ENCODE assay signal across 8 cellular contexts in the genomic region with DNA sequence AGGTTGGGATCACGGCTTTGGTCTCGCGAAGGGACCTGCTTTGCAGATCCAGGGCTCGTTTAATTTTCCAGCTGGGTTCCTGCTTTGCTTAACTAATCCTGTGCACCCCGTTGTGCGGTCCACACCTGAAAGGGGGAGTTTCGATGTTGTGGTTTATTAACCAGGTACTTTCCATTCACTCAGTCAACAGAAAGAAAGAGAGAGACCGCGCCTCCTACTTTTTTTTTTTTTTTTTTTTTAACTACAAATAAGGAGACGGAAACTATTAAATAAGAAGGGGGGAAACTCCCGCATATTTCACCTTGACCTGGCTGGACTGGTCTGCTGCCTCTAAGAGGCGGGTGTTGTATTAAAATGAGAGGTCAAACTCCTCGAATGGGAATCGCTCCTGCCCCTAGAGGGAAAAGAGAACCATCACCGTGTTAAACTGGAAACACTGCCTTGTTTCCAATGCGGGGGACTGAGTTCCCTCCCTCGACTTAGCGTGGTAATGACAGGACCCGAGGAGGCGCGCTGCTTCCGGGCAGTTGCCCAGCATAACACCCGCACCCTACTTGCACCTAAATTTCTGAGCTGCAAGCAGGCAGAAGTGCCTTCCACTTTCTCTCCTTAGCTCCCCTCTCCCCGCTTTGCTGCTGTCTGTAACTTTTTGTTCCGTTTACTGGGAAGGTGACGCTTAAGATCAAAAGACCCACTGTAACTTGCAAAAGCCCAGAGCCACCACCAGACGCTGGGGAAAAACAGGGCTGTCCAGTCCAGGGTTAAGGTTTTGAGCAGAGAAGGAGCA. TPM values are rescaled to one million over a fixed set of nuclear protein-coding genes. Genes with fewer than 3 reads are reported as not detected.
A peak's percentile ranks its signal among the peaks of the same experiment; 100 is the strongest.
DNase-seq lines count a peak whose midpoint lies in the region; ATAC-seq and TF ChIP-seq lines count a peak whose summit lies in the region.

No MANE protein-coding gene starts in this region.

- intact Hi-C loops in activated T-helper 2 cell treated with anti-CD3 and anti-CD28 coated beads, Interferon-gamma antibody, Interleukin-2, Interleukin-4, amounts not matched to agents 10 μg/mL and 5 μg/mL and 100 μg/mL, durations not matched to agents 14 hours and 24 hours and 36 hours (cut with micrococcal nuclease): loop anchor here (5.0 to 10.0 kb wide), 3 partner anchors 47 to 625 kb away; a partner anchor contains a TSS

- peaks cover 0 to 27% (median 12%) of the 10 kb centered on the region in 4 donors for H3K4me1 Mint-ChIP-seq in CD4-positive, CD25-positive, alpha-beta regulatory T cell
- H3K4me1 Mint-ChIP-seq in activated T-helper 2 cell treated with anti-CD3 and anti-CD28 coated beads, Interferon-gamma antibody, Interleukin-2, Interleukin-4, amounts not matched to agents 10 μg/mL and 5 μg/mL and 100 μg/mL, durations not matched to agents 14 hours and 24 hours and 36 hours (ENCODE audit: low read depth): peaks cover 20% of the 10 kb centered on the region
- H3K4me1 Mint-ChIP-seq in glutamatergic neuron (ENCODE audit: low read depth, unreplicated experiment): peaks cover 11% of the 10 kb centered on the region

- peaks cover 31% of the 10 kb centered on the region for H3K27me3 Mint-ChIP-seq in CD4-positive, CD25-positive, alpha-beta regulatory T cell
- peaks cover 64% of the 10 kb centered on the region for H3K27me3 Mint-ChIP-seq in activated T-helper 2 cell treated with anti-CD3 and anti-CD28 coated beads, Interferon-gamma antibody, Interleukin-2, Interleukin-4, amounts not matched to agents 10 μg/mL and 5 μg/mL and 100 μg/mL, durations not matched to agents 14 hours and 24 hours and 36 hours (ENCODE audit: low read depth)
- H3K27me3 Mint-ChIP-seq in glutamatergic neuron (ENCODE audit: unreplicated experiment): peaks cover 17% of the 10 kb centered on the region

- H3K14ac ChIP-seq in neuronal stem cell (ENCODE audit: low read length): no peak overlapping the region

- H2BK15ac ChIP-seq in neuronal stem cell (ENCODE audit: low read length): no peak overlapping the region

- H3K4ac ChIP-seq in neuronal stem cell (ENCODE audit: low read length): no peak overlapping the region

- H3K4me1 ChIP-seq in CD4-positive, CD25-positive, alpha-beta regulatory T cell (ENCODE audit: control insufficient read depth, insufficient read depth, low read length, poor library complexity, severe bottlenecking): peaks cover 21% of the 10 kb centered on the region
- H3K4me1 ChIP-seq in neuronal stem cell (ENCODE audit: control insufficient read depth in 2 of 2, insufficient read depth in 1 of 2, low read depth in 1 of 2, low read length in 2 of 2): peaks cover 1 to 8% of the 10 kb centered on the region in 2 donors

- H3K36me3 Mint-ChIP-seq in CD4-positive, CD25-positive, alpha-beta regulatory T cell: no peaks in the 10 kb centered on the region
- no peaks in the 10 kb centered on the region for H3K36me3 Mint-ChIP-seq in activated T-helper 2 cell treated with anti-CD3 and anti-CD28 coated beads, Interferon-gamma antibody, Interleukin-2, Interleukin-4, amounts not matched to agents 10 μg/mL and 5 μg/mL and 100 μg/mL, durations not matched to agents 14 hours and 24 hours and 36 hours (ENCODE audit: low read depth)
- no peaks in the 10 kb centered on the region for H3K36me3 Mint-ChIP-seq in glutamatergic neuron (ENCODE audit: unreplicated experiment)

- H3K9me3 ChIP-seq in CD4-positive, CD25-positive, alpha-beta regulatory T cell (ENCODE audit: control insufficient read depth in 2 of 2, low read length in 2 of 2): no peaks in the 10 kb centered on the region
- no peaks in the 10 kb centered on the region for H3K9me3 ChIP-seq in neuronal stem cell (replicated peaks in 1 of 2; ENCODE audit: control insufficient read depth in 2 of 2, insufficient read depth in 1 of 2, low read depth in 1 of 2, low read length in 2 of 2)

- no peak overlapping the region for H4K91ac ChIP-seq in neuronal stem cell (ENCODE audit: low read depth, low read length, poor library complexity)

- H2BK5ac ChIP-seq in neuronal stem cell (ENCODE audit: low read length): no peak overlapping the region

- peak overlapping the region; percentile 21 for H3K27ac ChIP-seq in CD4-positive, CD25-positive, alpha-beta regulatory T cell (ENCODE audit: insufficient read depth, low read length, poor library complexity, severe bottlenecking)
- H3K27ac ChIP-seq in neuronal stem cell (replicated peaks; ENCODE audit: low read length): peak overlapping the region; percentile 97

- H2BK12ac ChIP-seq in neuronal stem cell (ENCODE audit: low read length): no peak overlapping the region

- peak overlapping the region; percentile 55 for H3K4me3 ChIP-seq in CD4-positive, CD25-positive, alpha-beta regulatory T cell (ENCODE audit: low read depth, low read length)
- peak overlapping the region; percentile 75 to 90 for H3K4me3 ChIP-seq in neuronal stem cell (ENCODE audit: low read length in 2 of 2)

- ATAC-seq in CD4-positive, CD25-positive, alpha-beta regulatory T cell (ENCODE audit: low read depth in 2 of 2): no peak
- ATAC-seq in GM18873 (IDR thresholded peaks at IDR 0.05; ENCODE audit: low FRiP score, unreplicated experiment) (peak; percentile 46), HG03060 (IDR thresholded peaks at IDR 0.05; ENCODE audit: low read depth, unreplicated experiment) (peak; percentile 47)

- H2BK120ac ChIP-seq in neuronal stem cell (ENCODE audit: low read depth, low read length): no peak overlapping the region

- no peak overlapping the region for H3K9ac ChIP-seq in neuronal stem cell (ENCODE audit: low read depth, low read length, poor library complexity)

- WGBS in neuronal stem cell (ENCODE audit: extremely low coverage in 2 of 2, insufficient read length in 2 of 2, insufficient replicate concordance in 1 of 2), 2 donors: no CpG with 5 or more reads among the region's 27 CpGs

- H3K18ac ChIP-seq in neuronal stem cell (ENCODE audit: low read length): peak overlapping the region; percentile 68

- peaks cover 0 to 5% (median 0%) of the 10 kb centered on the region in 7 donors for H3K9me3 Mint-ChIP-seq in CD4-positive, CD25-positive, alpha-beta regulatory T cell
- no peaks in the 10 kb centered on the region for H3K9me3 Mint-ChIP-seq in activated T-helper 2 cell treated with anti-CD3 and anti-CD28 coated beads, Interferon-gamma antibody, Interleukin-2, Interleukin-4, amounts not matched to agents 10 μg/mL and 5 μg/mL and 100 μg/mL, durations not matched to agents 14 hours and 24 hours and 36 hours
- peaks cover 23% of the 10 kb centered on the region for H3K9me3 Mint-ChIP-seq in glutamatergic neuron (ENCODE audit: unreplicated experiment)

- peak overlapping the region; percentile 92 for H3K4me2 ChIP-seq in neuronal stem cell (ENCODE audit: insufficient read depth, low read length, poor library complexity, severe bottlenecking)

- H3K27me3 ChIP-seq in CD4-positive, CD25-positive, alpha-beta regulatory T cell (ENCODE audit: control insufficient read depth, insufficient read depth, low read length): peaks cover 11% of the 10 kb centered on the region
- no peaks in the 10 kb centered on the region for H3K27me3 ChIP-seq in neuronal stem cell (ENCODE audit: control insufficient read depth in 3 of 3, insufficient read depth in 3 of 3, low read depth in 1 of 3, low read length in 3 of 3)

- no peak overlapping the region for H4K8ac ChIP-seq in neuronal stem cell (ENCODE audit: low read depth, low read length)

- DNase-seq in CD4-positive, CD25-positive, alpha-beta regulatory T cell: peak in 1 of 3 donors; percentile 34
- DNase-seq in NCI-H2196 treated with DMSO at 0.1 percent for 48 hours (lab: John Stamatoyannopoulos, UW; ENCODE audit: unreplicated experiment) (peak; percentile 79), glutamatergic neuron (peak; percentile 62), neuronal stem cell (ENCODE audit: low spot score) (peak; percentile 67), NCI-H2171 treated with DMSO at 0.1 percent for 48 hours (lab: John Stamatoyannopoulos, UW) (no peak)
- no peak for DNase-seq in activated T-helper 2 cell treated with anti-CD3 and anti-CD28 coated beads, Interferon-gamma antibody, Interleukin-2, Interleukin-4, amounts not matched to agents 10 μg/mL and 5 μg/mL and 100 μg/mL, durations not matched to agents 14 hours and 24 hours and 36 hours (ENCODE audit: low spot score)

- no peaks in the 10 kb centered on the region for H3K79me1 ChIP-seq in neuronal stem cell (ENCODE audit: low read depth, low read length)

- H3K27ac Mint-ChIP-seq in CD4-positive, CD25-positive, alpha-beta regulatory T cell: peak overlapping the region in 2 of 3 donors; percentile 32 to 87
- H3K27ac Mint-ChIP-seq in activated T-helper 2 cell treated with anti-CD3 and anti-CD28 coated beads, Interferon-gamma antibody, Interleukin-2, Interleukin-4, amounts not matched to agents 10 μg/mL and 5 μg/mL and 100 μg/mL, durations not matched to agents 14 hours and 24 hours and 36 hours: no peak overlapping the region
- peak overlapping the region; percentile 100 for H3K27ac Mint-ChIP-seq in glutamatergic neuron (ENCODE audit: unreplicated experiment)

- peak; percentile 12 for TF ChIP-seq CTCF in glutamatergic neuron (IDR thresholded peaks at IDR 0.05; ENCODE audit: partially characterized antibody, unreplicated experiment)

- H2AK5ac ChIP-seq in neuronal stem cell (ENCODE audit: low read depth, low read length): no peak overlapping the region

- peak overlapping the region; percentile 78 to 96 (median 93) for H3K4me3 Mint-ChIP-seq in CD4-positive, CD25-positive, alpha-beta regulatory T cell
- H3K4me3 Mint-ChIP-seq in activated T-helper 2 cell treated with anti-CD3 and anti-CD28 coated beads, Interferon-gamma antibody, Interleukin-2, Interleukin-4, amounts not matched to agents 10 μg/mL and 5 μg/mL and 100 μg/mL, durations not matched to agents 14 hours and 24 hours and 36 hours (ENCODE audit: low read depth): peak overlapping the region; percentile 76
- peak overlapping the region; percentile 96 for H3K4me3 Mint-ChIP-seq in glutamatergic neuron (ENCODE audit: unreplicated experiment)

- peak overlapping the region; percentile 85 for H2AFZ ChIP-seq in neuronal stem cell (ENCODE audit: low read length)

- no peak overlapping the region for H3K23ac ChIP-seq in neuronal stem cell (ENCODE audit: low read depth, low read length, poor library complexity)

- no peaks in the 10 kb centered on the region for H3K36me3 ChIP-seq in CD4-positive, CD25-positive, alpha-beta regulatory T cell (ENCODE audit: control insufficient read depth, insufficient read depth, low read length)
- H3K36me3 ChIP-seq in neuronal stem cell (replicated peaks in 1 of 2; ENCODE audit: control insufficient read depth in 2 of 2, insufficient read depth in 2 of 2, low read length in 2 of 2): peaks cover 0 to under 1% of the 10 kb centered on the region in 2 donors

RNA-seq across cellular contexts. Expression of a gene that starts 1.1 kb away (rescaled TPM):
- 2.1 TPM for total RNA-seq in CD4-positive, CD25-positive, alpha-beta regulatory T cell
- under 1 TPM in 2 of 4 donors, not detected in 2; 0.06 to 0.55 TPM for polyA plus RNA-seq in CD4-positive, CD25-positive, alpha-beta regulatory T cell
- 0.05 TPM in 1 of 2 replicates, not detected in the other for total RNA-seq in activated T-helper 2 cell treated with anti-CD3 and anti-CD28 coated beads, Interferon-gamma antibody, Interleukin-2, Interleukin-4, amounts not matched to agents 10 μg/mL and 5 μg/mL and 100 μg/mL, durations not matched to agents 14 hours and 24 hours and 36 hours
- 19.0 TPM for total RNA-seq in glutamatergic neuron (ENCODE audit: unreplicated experiment)
- polyA plus RNA-seq in neuronal stem cell (2013, experiment 1 of 2): 3.4 TPM
- polyA plus RNA-seq in neuronal stem cell (2013, experiment 2 of 2): 3.7 TPM

Comparison
In these comparisons a context has a peak if more than half of its experiments do, and no peak if none do; other contexts are left out.
1. ATAC-seq: peak in GM18873 (single experiment) and HG03060 (single experiment); none in CD4-positive, CD25-positive, alpha-beta regulatory T cell (0 of 2).
2. DNase-seq: peak in NCI-H2196 treated with DMSO at 0.1 percent for 48 hours (single experiment), glutamatergic neuron (single experiment) and neuronal stem cell (single experiment); none in activated T-helper 2 cell treated with anti-CD3 and anti-CD28 coated beads, Interferon-gamma antibody, Interleukin-2, Interleukin-4, amounts not matched to agents 10 μg/mL and 5 μg/mL and 100 μg/mL, durations not matched to agents 14 hours and 24 hours and 36 hours (single experiment) and NCI-H2171 treated with DMSO at 0.1 percent for 48 hours (single experiment).
3. Peak in every context shown above with its lines, with median percentiles within 50 percentile points of each other: H3K4me3 Mint-ChIP-seq.